ENCODE assay signal across 8 cellular contexts in the genomic region with DNA sequence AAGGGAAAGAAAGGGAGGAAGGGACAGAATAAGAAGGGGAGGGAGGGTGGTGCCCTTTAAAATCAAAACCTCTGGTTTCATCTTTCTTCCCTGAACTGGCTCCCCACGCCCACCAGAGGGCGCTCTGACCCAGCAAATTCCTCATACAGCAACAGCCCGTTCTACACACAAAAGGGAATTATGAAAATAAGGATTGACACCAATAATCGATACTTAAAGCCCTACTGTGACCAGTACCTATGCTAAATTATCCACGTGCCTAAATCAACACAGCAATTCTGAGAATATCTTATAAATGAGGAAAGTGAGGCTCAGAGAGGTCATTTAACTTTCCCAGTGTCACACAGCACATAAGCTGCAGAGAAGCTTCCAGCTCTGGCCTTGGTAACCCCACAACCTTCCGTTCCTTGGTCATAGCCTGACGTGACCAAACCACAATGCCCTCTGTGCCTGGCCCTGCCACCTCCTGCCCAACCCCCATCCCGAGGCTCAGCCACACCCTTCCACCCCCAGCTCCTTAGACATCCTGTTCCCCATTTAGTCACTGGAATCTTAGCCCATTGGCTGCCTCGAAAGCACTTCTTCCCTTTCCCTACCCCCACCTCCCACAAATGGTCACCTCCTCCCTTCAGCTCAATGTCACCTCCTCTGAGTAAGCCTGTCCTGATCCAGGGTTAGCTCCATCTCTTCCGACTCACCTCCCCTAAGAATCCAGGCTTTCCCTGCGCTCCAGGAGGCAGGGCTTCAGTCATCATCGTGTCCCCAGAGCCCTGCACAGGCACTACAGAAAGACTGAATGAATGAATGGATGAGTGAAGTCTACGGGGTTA. TPM values are rescaled to one million over a fixed set of nuclear protein-coding genes. Genes with fewer than 3 reads are reported as not detected.
DNase-seq lines count a peak whose midpoint lies in the region; ATAC-seq and TF ChIP-seq lines count a peak whose summit lies in the region.

No MANE protein-coding gene starts in this region.

- no peak for DNase-seq in AG09319 (ENCODE audit: extremely low read depth, low read depth)
- peak; percentile 78 for DNase-seq in GM23248
- peak; percentile 53 for DNase-seq in NCI-H69 (lab: John Stamatoyannopoulos, UW)
- DNase-seq in activated CD4-positive, alpha-beta T cell treated with anti-CD3 and anti-CD28 coated beads, Interleukin-2, amount 50 U/mL, for 48 hours: peak; percentile 77 to 82
- peak; percentile 51 to 85 (median 73) for DNase-seq in dorsolateral prefrontal cortex
- DNase-seq in mesenchymal stem cell: peak; percentile 61
- DNase-seq in stimulated activated CD8-positive, alpha-beta memory T cell treated with anti-CD3 and anti-CD28 coated beads, Interleukin-4, amount 100 ng/mL, for 24 hours (ENCODE audit: low read depth): peak; percentile 55

- no peaks in the 10 kb centered on the region for H3K79me2 ChIP-seq in GM23248 (ENCODE audit: insufficient read depth)

- H3K36me3 ChIP-seq in GM23248 (ENCODE audit: low read depth) (no peaks in the 10 kb centered on the region), mesenchymal stem cell (ENCODE audit: control insufficient read depth in 1 of 2, insufficient read depth in 2 of 2, low read depth in 1 of 2, low read length in 2 of 2) (no peaks in the 10 kb centered on the region)

- H3K4me3 ChIP-seq in GM23248: peak overlapping the region; percentile 3; the same call in 1 of the 2 replicates
- peak overlapping the region in 38 of 59 donors; percentile 0 to 52 (median 26) for H3K4me3 ChIP-seq in dorsolateral prefrontal cortex
- peak overlapping the region in 1 of 2 experiments; percentile 16 for H3K4me3 ChIP-seq in mesenchymal stem cell (ENCODE audit: insufficient read depth in 1 of 2, low read depth in 1 of 2, low read length in 2 of 2)

- in situ Hi-C loops in GM23248 (cut with MboI): no loop called here

- H3K4me1 ChIP-seq in GM23248 (ENCODE audit: insufficient read depth): peaks cover 4% of the 10 kb centered on the region
- no peaks in the 10 kb centered on the region for H3K4me1 ChIP-seq in mesenchymal stem cell (ENCODE audit: control insufficient read depth, insufficient read depth, low read depth, low read length)

- H3K23ac ChIP-seq in mesenchymal stem cell (ENCODE audit: low read length in 2 of 2): no peak overlapping the region

- no peaks in the 10 kb centered on the region for H3K79me1 ChIP-seq in mesenchymal stem cell (replicated peaks; ENCODE audit: low read length, poor library complexity, severe bottlenecking)

- no peak overlapping the region for H4K8ac ChIP-seq in mesenchymal stem cell (ENCODE audit: low read length)

- peak overlapping the region in 1 of 2 experiments; percentile 32 for H2BK12ac ChIP-seq in mesenchymal stem cell (ENCODE audit: low read length in 2 of 2)

- H2BK120ac ChIP-seq in mesenchymal stem cell (ENCODE audit: low read depth, low read length): no peak overlapping the region

- no peak overlapping the region for H3K14ac ChIP-seq in mesenchymal stem cell (ENCODE audit: low read length in 2 of 2)

- 1 to 2% methylated on average over 13 of the region's 13 CpGs for WGBS in GM23248 (ENCODE audit: low coverage in 1 of 2, low lambda C conversion rate in 2 of 2, missing lambda C conversion rate in 2 of 2), 2 experiments
- 9% methylated on average over 9 of the region's 13 CpGs for WGBS in mesenchymal stem cell

- H3K4me2 ChIP-seq in GM23248 (ENCODE audit: unreplicated experiment): peak overlapping the region; percentile 29
- H3K4me2 ChIP-seq in mesenchymal stem cell (ENCODE audit: low read length, poor library complexity, severe bottlenecking): no peak overlapping the region

- H3K9me2 ChIP-seq in GM23248 (ENCODE audit: insufficient read depth): no peaks in the 10 kb centered on the region

- TF ChIP-seq CTCF in AG09319 (IDR thresholded peaks at IDR 0.05; ENCODE audit: low read depth, low read length): peak; percentile 92
- TF ChIP-seq CTCF in dorsolateral prefrontal cortex (IDR thresholded peaks at IDR 0.05 in 54 of 56, conservative IDR thresholded peaks at IDR 0.05 in 2 of 56; ENCODE audit: low read depth in 1 of 56, partially characterized antibody in 56 of 56): peak; percentile 90 to 99 (median 96)

- H4K20me1 ChIP-seq in GM23248 (ENCODE audit: insufficient read depth): no peaks in the 10 kb centered on the region

- H2AFZ ChIP-seq in GM23248: peak overlapping the region; percentile 60
- no peak overlapping the region for H2AFZ ChIP-seq in mesenchymal stem cell (ENCODE audit: low read depth, low read length)

- no peak overlapping the region for H2BK15ac ChIP-seq in mesenchymal stem cell (ENCODE audit: low read depth, poor library complexity, severe bottlenecking)

- no peak for ATAC-seq in GM21786 (IDR thresholded peaks at IDR 0.05; ENCODE audit: unreplicated experiment)

- intact Hi-C loops in dorsolateral prefrontal cortex (cut with DNase I): loop anchor here (2.0 to 5.0 kb wide), 3 partner anchors 13 to 317 kb away; a partner anchor contains a TSS

- no peaks in the 10 kb centered on the region for H3K9me3 ChIP-seq in GM23248 (ENCODE audit: low read depth)
- H3K9me3 ChIP-seq in mesenchymal stem cell (ENCODE audit: control insufficient read depth, low read length): no peaks in the 10 kb centered on the region

- H3K4ac ChIP-seq in mesenchymal stem cell (ENCODE audit: low read depth in 1 of 2, low read length in 2 of 2): no peak overlapping the region

- H2BK5ac ChIP-seq in mesenchymal stem cell (ENCODE audit: low read depth, low read length, poor library complexity, severe bottlenecking): no peak overlapping the region

- H3K18ac ChIP-seq in mesenchymal stem cell (ENCODE audit: low read depth in 1 of 2, low read length in 2 of 2): peak overlapping the region in 1 of 2 experiments; percentile 16

- H3K27ac ChIP-seq in GM23248: no peak overlapping the region
- peak overlapping the region in 19 of 59 donors; percentile 1 to 71 (median 29) for H3K27ac ChIP-seq in dorsolateral prefrontal cortex
- H3K27ac ChIP-seq in mesenchymal stem cell (ENCODE audit: low read length, poor library complexity, severe bottlenecking): no peak overlapping the region

- H3K27me3 ChIP-seq in GM23248 (replicated peaks; ENCODE audit: insufficient read depth) (no peaks in the 10 kb centered on the region), dorsolateral prefrontal cortex (no peaks in the 10 kb centered on the region), mesenchymal stem cell (ENCODE audit: control insufficient read depth in 1 of 2, insufficient read depth in 1 of 2, low read length in 2 of 2) (peaks cover 2 to 21% of the 10 kb centered on the region in 2 experiments)

- H3K9ac ChIP-seq in GM23248 (no peak overlapping the region), mesenchymal stem cell (ENCODE audit: low read length) (peak overlapping the region; percentile 64)

- H4K91ac ChIP-seq in mesenchymal stem cell (ENCODE audit: low read length): no peak overlapping the region

- no peak overlapping the region for H2AK5ac ChIP-seq in mesenchymal stem cell (ENCODE audit: low read length, severe bottlenecking)

- no peaks in the 10 kb centered on the region for H3F3A ChIP-seq in GM23248 (ENCODE audit: insufficient read depth)

RNA-seq across cellular contexts. Expression of a gene that starts 34.2 kb away (rescaled TPM):
- total RNA-seq in GM23248 (2014; rRNA removed; shearing (Covaris generic)): 0.25 and 0.65 TPM in 2 replicates
- 0.13 and 0.20 TPM in 2 replicates for polyA plus RNA-seq in GM23248 (2016; fragmentation: Nextera tagmentation; extraction: Ambion mirVana)
- 100 to 1,000 TPM in 56 of 120 experiments, 10 to 100 TPM in 64; 41.7 to 149 (median 97.4) TPM for total RNA-seq in dorsolateral prefrontal cortex
- 0.86 TPM for polyA plus RNA-seq in mesenchymal stem cell (2013, experiment 1 of 2)
- polyA plus RNA-seq in mesenchymal stem cell (2013, experiment 2 of 2): 0.88 TPM

RNA-seq across cellular contexts. Expression of a gene that starts 58.5 kb away (rescaled TPM):
- 0.76 and 0.89 TPM in 2 replicates for total RNA-seq in GM23248 (2014; rRNA removed; shearing (Covaris generic))
- 0.26 and 0.56 TPM in 2 replicates for polyA plus RNA-seq in GM23248 (2016; fragmentation: Nextera tagmentation; extraction: Ambion mirVana)
- total RNA-seq in dorsolateral prefrontal cortex: 100 to 1,000 TPM in 105 of 120 experiments, 10 to 100 TPM in 15; 46.6 to 225 (median 143) TPM
- 13.7 TPM for polyA plus RNA-seq in mesenchymal stem cell (2013, experiment 1 of 2)
- 14.5 TPM for polyA plus RNA-seq in mesenchymal stem cell (2013, experiment 2 of 2)

Comparison
In these comparisons a context has a peak if more than half of its experiments do, and no peak if none do; other contexts are left out.
1. RNA of a gene that starts 34.2 kb away (total RNA-seq): 41.7 to 149 TPM in dorsolateral prefrontal cortex; 0.25 to 0.65 TPM in GM23248; every median in the first group is over 10 times any median in the second.
2. RNA of a gene that starts 58.5 kb away (total RNA-seq): 46.6 to 225 TPM in dorsolateral prefrontal cortex; 0.76 to 0.89 TPM in GM23248; every median in the first group is over 10 times any median in the second.